1 cellular context compared by ENCODE assay signal in genomic region chr10:71734797-71735196, GRCh38.
TF ChIP-seq lines count a peak whose summit lies in the region.

No MANE protein-coding gene starts in this region.

TF ChIP-seq in HepG2, 621 proteins besides CTCF, POLR2A, EP300 and RAD21:
- no peak for TF ChIP-seq XBP1 (CRISPR knock-in tag; IDR thresholded peaks at IDR 0.05)
- peak; percentile 87 for TF ChIP-seq ZNF768 (CRISPR knock-in tag; IDR thresholded peaks at IDR 0.05)
- TF ChIP-seq ZNF549 (CRISPR knock-in tag; IDR thresholded peaks at IDR 0.05), result no peak
